Comparison of ENCODE assay signal across 9 cellular contexts in genomic region chr9:130072515-130073235, GRCh38. TPM values are rescaled to one million over a fixed set of nuclear protein-coding genes. Genes with fewer than 3 reads are reported as not detected.
DNase-seq lines count a peak whose midpoint lies in the region; ATAC-seq lines count a peak whose summit lies in the region.
"Had no signal": no experiment of that assay in that cellular context is flagged by ENCODE, and none has a peak within 500 bp of the region (broad histone marks: within the 10 kb centered on the region; RNA-seq: fewer than 3 reads in every experiment).

No MANE protein-coding gene starts in this region.

- no peaks in the 10 kb centered on the region for H3K27me3 Mint-ChIP-seq in activated naive CD4-positive, alpha-beta T cell treated with anti-CD3 and anti-CD28 coated beads, Interleukin-2, amount 50 U/mL, for 24 hours
- no peaks in the 10 kb centered on the region for H3K27me3 Mint-ChIP-seq in activated naive CD4-positive, alpha-beta T cell treated with anti-CD3 and anti-CD28 coated beads for 36 hours (ENCODE audit: low read depth)
- H3K27me3 Mint-ChIP-seq in activated T-helper 17 cell treated with anti-CD3 and anti-CD28 coated beads, Interleukin-2, amount 50 U/mL, for 72 hours, result no peaks in the 10 kb centered on the region
- H3K27me3 Mint-ChIP-seq in stimulated activated naive CD8-positive, alpha-beta T cell treated with anti-CD3 and anti-CD28 coated beads, Interleukin-15, Interleukin-2, amounts not matched to agents 100 ng/mL and 50 ng/mL, for 24 hours, result no peaks in the 10 kb centered on the region

- H3K4me3 Mint-ChIP-seq in activated naive CD4-positive, alpha-beta T cell treated with anti-CD3 and anti-CD28 coated beads, Interleukin-2, amount 50 U/mL, for 24 hours, result no peak overlapping the region
- H3K4me3 Mint-ChIP-seq in activated naive CD4-positive, alpha-beta T cell treated with anti-CD3 and anti-CD28 coated beads for 36 hours, result no peak overlapping the region
- H3K4me3 Mint-ChIP-seq in activated T-helper 17 cell treated with anti-CD3 and anti-CD28 coated beads, Interleukin-2, amount 50 U/mL, for 72 hours, result peak overlapping the region; percentile 8
- H3K4me3 Mint-ChIP-seq in stimulated activated naive CD8-positive, alpha-beta T cell treated with anti-CD3 and anti-CD28 coated beads, Interleukin-15, Interleukin-2, amounts not matched to agents 100 ng/mL and 50 ng/mL, for 24 hours, result no peak overlapping the region

- peak overlapping the region; percentile 24 for H3K27ac Mint-ChIP-seq in activated naive CD4-positive, alpha-beta T cell treated with anti-CD3 and anti-CD28 coated beads, Interleukin-2, amount 50 U/mL, for 24 hours
- no peak overlapping the region for H3K27ac Mint-ChIP-seq in activated naive CD4-positive, alpha-beta T cell treated with anti-CD3 and anti-CD28 coated beads for 36 hours
- H3K27ac Mint-ChIP-seq in activated T-helper 17 cell treated with anti-CD3 and anti-CD28 coated beads, Interleukin-2, amount 50 U/mL, for 72 hours, result peak overlapping the region; percentile 73
- peak overlapping the region; percentile 76 for H3K27ac Mint-ChIP-seq in stimulated activated naive CD8-positive, alpha-beta T cell treated with anti-CD3 and anti-CD28 coated beads, Interleukin-15, Interleukin-2, amounts not matched to agents 100 ng/mL and 50 ng/mL, for 24 hours

- no peaks in the 10 kb centered on the region for H3K9me3 Mint-ChIP-seq in activated naive CD4-positive, alpha-beta T cell treated with anti-CD3 and anti-CD28 coated beads, Interleukin-2, amount 50 U/mL, for 24 hours
- H3K9me3 Mint-ChIP-seq in activated naive CD4-positive, alpha-beta T cell treated with anti-CD3 and anti-CD28 coated beads for 36 hours, result no peaks in the 10 kb centered on the region
- no peaks in the 10 kb centered on the region for H3K9me3 Mint-ChIP-seq in activated T-helper 17 cell treated with anti-CD3 and anti-CD28 coated beads, Interleukin-2, amount 50 U/mL, for 72 hours
- H3K9me3 Mint-ChIP-seq in stimulated activated naive CD8-positive, alpha-beta T cell treated with anti-CD3 and anti-CD28 coated beads, Interleukin-15, Interleukin-2, amounts not matched to agents 100 ng/mL and 50 ng/mL, for 24 hours, result no peaks in the 10 kb centered on the region

- no peak for DNase-seq in activated naive CD4-positive, alpha-beta T cell treated with anti-CD3 and anti-CD28 coated beads for 36 hours
- DNase-seq in hepatic stellate cell (ENCODE audit: low spot score) (peak; percentile 17), SIG-M5 treated with dmso at 0.1 percent for 504 hours (lab: John Stamatoyannopoulos, UW; ENCODE audit: unreplicated experiment) (no peak)
- DNase-seq: body of pancreas had no signal

- H3K4me1 Mint-ChIP-seq in activated naive CD4-positive, alpha-beta T cell treated with anti-CD3 and anti-CD28 coated beads, Interleukin-2, amount 50 U/mL, for 24 hours, result peaks cover 32% of the 10 kb centered on the region
- H3K4me1 Mint-ChIP-seq in activated naive CD4-positive, alpha-beta T cell treated with anti-CD3 and anti-CD28 coated beads for 36 hours (ENCODE audit: low read depth), result peaks cover 27% of the 10 kb centered on the region
- H3K4me1 Mint-ChIP-seq in activated T-helper 17 cell treated with anti-CD3 and anti-CD28 coated beads, Interleukin-2, amount 50 U/mL, for 72 hours, result peaks cover 15% of the 10 kb centered on the region
- peaks cover 40% of the 10 kb centered on the region for H3K4me1 Mint-ChIP-seq in stimulated activated naive CD8-positive, alpha-beta T cell treated with anti-CD3 and anti-CD28 coated beads, Interleukin-15, Interleukin-2, amounts not matched to agents 100 ng/mL and 50 ng/mL, for 24 hours (ENCODE audit: low read depth)

- ATAC-seq in activated T-helper 17 cell treated with anti-CD3 and anti-CD28 coated beads, Interleukin-2, amount 50 U/mL, for 72 hours (replicated peaks), result peak; percentile 98
- ATAC-seq in GM21529 (IDR thresholded peaks at IDR 0.05; ENCODE audit: unreplicated experiment) (no peak), GM19023 (IDR thresholded peaks at IDR 0.05; ENCODE audit: unreplicated experiment) (no peak)
- ATAC-seq: body of pancreas had no signal

- CTCF ChIA-PET in activated naive CD4-positive, alpha-beta T cell treated with anti-CD3 and anti-CD28 coated beads for 36 hours (lab: Charles Lee), result interaction anchor here (0.6 kb wide), 1 partner anchor 179 kb away, joined by 4 read pairs; no protein-coding TSS in a partner anchor

- H3K36me3 Mint-ChIP-seq in activated naive CD4-positive, alpha-beta T cell treated with anti-CD3 and anti-CD28 coated beads, Interleukin-2, amount 50 U/mL, for 24 hours, result peaks cover 4% of the 10 kb centered on the region
- peaks cover 13% of the 10 kb centered on the region for H3K36me3 Mint-ChIP-seq in activated naive CD4-positive, alpha-beta T cell treated with anti-CD3 and anti-CD28 coated beads for 36 hours (ENCODE audit: low read depth)
- peaks cover 29% of the 10 kb centered on the region for H3K36me3 Mint-ChIP-seq in activated T-helper 17 cell treated with anti-CD3 and anti-CD28 coated beads, Interleukin-2, amount 50 U/mL, for 72 hours (ENCODE audit: low read depth)
- peaks cover 17% of the 10 kb centered on the region for H3K36me3 Mint-ChIP-seq in stimulated activated naive CD8-positive, alpha-beta T cell treated with anti-CD3 and anti-CD28 coated beads, Interleukin-15, Interleukin-2, amounts not matched to agents 100 ng/mL and 50 ng/mL, for 24 hours (ENCODE audit: low read depth)

- intact Hi-C loops in activated naive CD4-positive, alpha-beta T cell treated with anti-CD3 and anti-CD28 coated beads for 36 hours (cut with micrococcal nuclease), result no loop called here

RNA-seq across cellular contexts. Expression of gene GPR107, which starts 19.0 kb away (rescaled TPM):
- total RNA-seq in activated naive CD4-positive, alpha-beta T cell treated with anti-CD3 and anti-CD28 coated beads for 36 hours, result 10 to 100 TPM; 19.0 to 20.0 TPM
- 10 to 100 TPM; 28.1 to 32.6 TPM for total RNA-seq in activated T-helper 17 cell treated with anti-CD3 and anti-CD28 coated beads, Interleukin-2, amount 50 U/mL, for 72 hours

RNA-seq across cellular contexts. Expression of gene FNBP1, which starts 29.7 kb away (rescaled TPM):
- total RNA-seq in activated naive CD4-positive, alpha-beta T cell treated with anti-CD3 and anti-CD28 coated beads for 36 hours, result 100 to 1,000 TPM; 126 to 128 TPM
- total RNA-seq in activated T-helper 17 cell treated with anti-CD3 and anti-CD28 coated beads, Interleukin-2, amount 50 U/mL, for 72 hours, result 100 to 1,000 TPM; 173 to 492 TPM
